1 cellular context compared by ENCODE assay signal in the genomic region with DNA sequence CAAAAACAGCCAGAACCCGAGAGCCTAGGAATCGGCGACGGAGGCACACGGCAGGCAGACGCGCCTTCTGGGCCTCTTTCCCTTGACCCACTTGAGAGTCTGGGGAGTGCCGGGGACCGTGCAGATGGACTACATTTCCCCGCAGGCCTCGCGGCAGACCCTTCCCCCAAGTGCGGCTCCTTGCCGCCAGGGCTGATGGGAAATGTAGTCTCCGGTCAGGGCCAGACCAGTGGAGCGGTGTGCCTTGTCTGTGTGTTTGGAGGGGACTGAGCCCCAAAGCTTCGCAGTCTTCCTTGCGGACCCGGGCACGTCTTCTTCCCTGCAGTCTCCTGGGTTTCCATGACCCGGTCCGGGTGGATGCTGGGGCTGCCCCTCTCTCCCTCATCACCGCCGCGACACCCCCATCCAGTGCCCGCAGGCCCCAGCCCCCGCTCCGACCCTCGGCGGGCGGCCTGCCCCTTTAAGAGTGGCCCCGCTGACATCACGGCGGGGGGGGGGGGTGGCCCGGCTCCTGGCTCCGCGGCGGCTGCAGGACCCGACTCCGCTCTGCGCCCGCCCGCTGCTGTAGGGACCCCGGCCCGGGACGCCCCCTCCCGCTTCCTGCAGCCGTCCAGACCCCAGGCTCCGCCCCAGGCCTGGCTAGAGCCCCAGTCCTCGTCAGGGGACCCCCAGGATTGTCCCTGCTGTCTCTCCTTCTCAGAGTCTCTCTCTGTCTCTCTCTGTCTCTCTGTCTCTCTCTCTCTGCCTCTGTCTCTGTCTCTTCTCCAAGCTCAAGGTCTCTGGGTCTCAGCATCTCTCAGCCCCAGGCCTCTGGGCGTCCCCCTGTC.
TF ChIP-seq lines count a peak whose summit lies in the region.

No MANE protein-coding gene starts in this region.

TF ChIP-seq in K562, 482 proteins besides CTCF, POLR2A, EP300 and RAD21:
- TF ChIP-seq ZNF644 (tag; IDR thresholded peaks at IDR 0.05; ENCODE audit: low read depth) (0 out of 2 replicates have a peak, but pooled peaks have one; percentile 52), ETS1 (conservative IDR thresholded peaks at IDR 0.05; ENCODE audit: control insufficient read depth, low read depth, low read length) (peak; percentile 85; the same call in 1 of the 2 replicates), ZBTB7A (IDR thresholded peaks at IDR 0.05; ENCODE audit: borderline replicate concordance, control insufficient read depth, low read depth, low read length) (peak; percentile 14; the same call in 1 of the 2 replicates), JUND (IDR thresholded peaks at IDR 0.05; ENCODE audit: borderline replicate concordance, low read depth, low read length) (peak; percentile 26; the same call in 1 of the 2 replicates), JUND (tag; IDR thresholded peaks at IDR 0.05; ENCODE audit: borderline replicate concordance, low read depth, low read length) (no peak), MBD2 (IDR thresholded peaks at IDR 0.05; ENCODE audit: borderline replicate concordance, low read depth) (peak; percentile 58; the same call in 1 of the 2 replicates), L3MBTL2 (IDR thresholded peaks at IDR 0.05) (peak; percentile 22; the same call in 1 of the 2 replicates), SIX5 (IDR thresholded peaks at IDR 0.05; ENCODE audit: borderline replicate concordance in 1 of 2, insufficient read depth in 1 of 2, low read depth in 1 of 2, low read length in 2 of 2) (peak; percentile 94 to 96), AFF1 (IDR thresholded peaks at IDR 0.05; ENCODE audit: low read depth in 1 of 2, partially characterized antibody in 2 of 2) (peak in 1 of 2 experiments; percentile 98), GABPB1 (CRISPR knock-in tag; IDR thresholded peaks at IDR 0.05) (peak; percentile 39; the same call in 1 of the 2 replicates), ZNF23 (CRISPR knock-in tag; IDR thresholded peaks at IDR 0.05) (no peak), CREB1 (IDR thresholded peaks at IDR 0.05) (no peak), CREB1 (CRISPR knock-in tag; IDR thresholded peaks at IDR 0.05) (0 out of 2 replicates have a peak, but pooled peaks have one; percentile 50), ZNF212 (CRISPR knock-in tag; IDR thresholded peaks at IDR 0.05) (no peak), ZNF143 (CRISPR knock-in tag; IDR thresholded peaks at IDR 0.05) (peak; percentile 97), PCBP2 (IDR thresholded peaks at IDR 0.05; ENCODE audit: low read depth, low read length, poor library complexity, severe bottlenecking) (no peak), SREBF1 (IDR thresholded peaks at IDR 0.05; ENCODE audit: borderline replicate concordance, low read depth, low read length) (0 out of 2 replicates have a peak, but pooled peaks have one; percentile 38), RFX1 (IDR thresholded peaks at IDR 0.05) (no peak), RBM14 (IDR thresholded peaks at IDR 0.05; ENCODE audit: borderline replicate concordance, insufficient read depth, low read depth, low read length) (no peak), ZFP91 (CRISPR knock-in tag; IDR thresholded peaks at IDR 0.05) (peak; percentile 70; the same call in 1 of the 2 replicates), ZNF197 (CRISPR knock-in tag; IDR thresholded peaks at IDR 0.05; ENCODE audit: low read depth) (peak; percentile 70; the same call in 1 of the 2 replicates), XRCC5 (IDR thresholded peaks at IDR 0.05; ENCODE audit: low read depth, low read length) (no peak), MEIS2 (IDR thresholded peaks at IDR 0.05; ENCODE audit: partially characterized antibody) (no peak), ZNF766 (CRISPR knock-in tag; conservative IDR thresholded peaks at IDR 0.05) (peak; percentile 80; the same call in 1 of the 2 replicates), DNMT1 (IDR thresholded peaks at IDR 0.05) (no peak), CREM (IDR thresholded peaks at IDR 0.05; ENCODE audit: low read depth) (peak; percentile 54), HCFC1 (IDR thresholded peaks at IDR 0.05; ENCODE audit: low read depth, low read length) (peak; percentile 97)
- TF ChIP-seq, protein P1, sequence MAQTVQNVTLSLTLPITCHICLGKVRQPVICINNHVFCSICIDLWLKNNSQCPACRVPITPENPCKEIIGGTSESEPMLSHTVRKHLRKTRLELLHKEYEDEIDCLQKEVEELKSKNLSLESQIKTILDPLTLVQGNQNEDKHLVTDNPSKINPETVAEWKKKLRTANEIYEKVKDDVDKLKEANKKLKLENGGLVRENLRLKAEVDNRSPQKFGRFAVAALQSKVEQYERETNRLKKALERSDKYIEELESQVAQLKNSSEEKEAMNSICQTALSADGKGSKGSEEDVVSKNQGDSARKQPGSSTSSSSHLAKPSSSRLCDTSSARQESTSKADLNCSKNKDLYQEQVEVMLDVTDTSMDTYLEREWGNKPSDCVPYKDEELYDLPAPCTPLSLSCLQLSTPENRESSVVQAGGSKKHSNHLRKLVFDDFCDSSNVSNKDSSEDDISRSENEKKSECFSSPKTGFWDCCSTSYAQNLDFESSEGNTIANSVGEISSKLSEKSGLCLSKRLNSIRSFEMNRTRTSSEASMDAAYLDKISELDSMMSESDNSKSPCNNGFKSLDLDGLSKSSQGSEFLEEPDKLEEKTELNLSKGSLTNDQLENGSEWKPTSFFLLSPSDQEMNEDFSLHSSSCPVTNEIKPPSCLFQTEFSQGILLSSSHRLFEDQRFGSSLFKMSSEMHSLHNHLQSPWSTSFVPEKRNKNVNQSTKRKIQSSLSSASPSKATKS (CRISPR knock-in tag; IDR thresholded peaks at IDR 0.05) = no peak
- TF ChIP-seq, protein P2, sequence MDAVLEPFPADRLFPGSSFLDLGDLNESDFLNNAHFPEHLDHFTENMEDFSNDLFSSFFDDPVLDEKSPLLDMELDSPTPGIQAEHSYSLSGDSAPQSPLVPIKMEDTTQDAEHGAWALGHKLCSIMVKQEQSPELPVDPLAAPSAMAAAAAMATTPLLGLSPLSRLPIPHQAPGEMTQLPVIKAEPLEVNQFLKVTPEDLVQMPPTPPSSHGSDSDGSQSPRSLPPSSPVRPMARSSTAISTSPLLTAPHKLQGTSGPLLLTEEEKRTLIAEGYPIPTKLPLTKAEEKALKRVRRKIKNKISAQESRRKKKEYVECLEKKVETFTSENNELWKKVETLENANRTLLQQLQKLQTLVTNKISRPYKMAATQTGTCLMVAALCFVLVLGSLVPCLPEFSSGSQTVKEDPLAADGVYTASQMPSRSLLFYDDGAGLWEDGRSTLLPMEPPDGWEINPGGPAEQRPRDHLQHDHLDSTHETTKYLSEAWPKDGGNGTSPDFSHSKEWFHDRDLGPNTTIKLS (IDR thresholded peaks at IDR 0.05; ENCODE audit: borderline replicate concordance, low read depth) = peak; percentile 42; the same call in 1 of the 2 replicates
- TF ChIP-seq, protein P3, sequence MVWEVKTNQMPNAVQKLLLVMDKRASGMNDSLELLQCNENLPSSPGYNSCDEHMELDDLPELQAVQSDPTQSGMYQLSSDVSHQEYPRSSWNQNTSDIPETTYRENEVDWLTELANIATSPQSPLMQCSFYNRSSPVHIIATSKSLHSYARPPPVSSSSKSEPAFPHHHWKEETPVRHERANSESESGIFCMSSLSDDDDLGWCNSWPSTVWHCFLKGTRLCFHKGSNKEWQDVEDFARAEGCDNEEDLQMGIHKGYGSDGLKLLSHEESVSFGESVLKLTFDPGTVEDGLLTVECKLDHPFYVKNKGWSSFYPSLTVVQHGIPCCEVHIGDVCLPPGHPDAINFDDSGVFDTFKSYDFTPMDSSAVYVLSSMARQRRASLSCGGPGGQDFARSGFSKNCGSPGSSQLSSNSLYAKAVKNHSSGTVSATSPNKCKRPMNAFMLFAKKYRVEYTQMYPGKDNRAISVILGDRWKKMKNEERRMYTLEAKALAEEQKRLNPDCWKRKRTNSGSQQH (CRISPR knock-in tag; IDR thresholded peaks at IDR 0.05) = no peak
- TF ChIP-seq, protein P4, sequence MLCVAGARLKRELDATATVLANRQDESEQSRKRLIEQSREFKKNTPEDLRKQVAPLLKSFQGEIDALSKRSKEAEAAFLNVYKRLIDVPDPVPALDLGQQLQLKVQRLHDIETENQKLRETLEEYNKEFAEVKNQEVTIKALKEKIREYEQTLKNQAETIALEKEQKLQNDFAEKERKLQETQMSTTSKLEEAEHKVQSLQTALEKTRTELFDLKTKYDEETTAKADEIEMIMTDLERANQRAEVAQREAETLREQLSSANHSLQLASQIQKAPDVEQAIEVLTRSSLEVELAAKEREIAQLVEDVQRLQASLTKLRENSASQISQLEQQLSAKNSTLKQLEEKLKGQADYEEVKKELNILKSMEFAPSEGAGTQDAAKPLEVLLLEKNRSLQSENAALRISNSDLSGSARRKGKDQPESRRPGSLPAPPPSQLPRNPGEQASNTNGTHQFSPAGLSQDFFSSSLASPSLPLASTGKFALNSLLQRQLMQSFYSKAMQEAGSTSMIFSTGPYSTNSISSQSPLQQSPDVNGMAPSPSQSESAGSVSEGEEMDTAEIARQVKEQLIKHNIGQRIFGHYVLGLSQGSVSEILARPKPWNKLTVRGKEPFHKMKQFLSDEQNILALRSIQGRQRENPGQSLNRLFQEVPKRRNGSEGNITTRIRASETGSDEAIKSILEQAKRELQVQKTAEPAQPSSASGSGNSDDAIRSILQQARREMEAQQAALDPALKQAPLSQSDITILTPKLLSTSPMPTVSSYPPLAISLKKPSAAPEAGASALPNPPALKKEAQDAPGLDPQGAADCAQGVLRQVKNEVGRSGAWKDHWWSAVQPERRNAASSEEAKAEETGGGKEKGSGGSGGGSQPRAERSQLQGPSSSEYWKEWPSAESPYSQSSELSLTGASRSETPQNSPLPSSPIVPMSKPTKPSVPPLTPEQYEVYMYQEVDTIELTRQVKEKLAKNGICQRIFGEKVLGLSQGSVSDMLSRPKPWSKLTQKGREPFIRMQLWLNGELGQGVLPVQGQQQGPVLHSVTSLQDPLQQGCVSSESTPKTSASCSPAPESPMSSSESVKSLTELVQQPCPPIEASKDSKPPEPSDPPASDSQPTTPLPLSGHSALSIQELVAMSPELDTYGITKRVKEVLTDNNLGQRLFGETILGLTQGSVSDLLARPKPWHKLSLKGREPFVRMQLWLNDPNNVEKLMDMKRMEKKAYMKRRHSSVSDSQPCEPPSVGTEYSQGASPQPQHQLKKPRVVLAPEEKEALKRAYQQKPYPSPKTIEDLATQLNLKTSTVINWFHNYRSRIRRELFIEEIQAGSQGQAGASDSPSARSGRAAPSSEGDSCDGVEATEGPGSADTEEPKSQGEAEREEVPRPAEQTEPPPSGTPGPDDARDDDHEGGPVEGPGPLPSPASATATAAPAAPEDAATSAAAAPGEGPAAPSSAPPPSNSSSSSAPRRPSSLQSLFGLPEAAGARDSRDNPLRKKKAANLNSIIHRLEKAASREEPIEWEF (CRISPR knock-in tag; IDR thresholded peaks at IDR 0.05) = no peak
